ENCODE assay signal across 19 cellular contexts in the genomic region with DNA sequence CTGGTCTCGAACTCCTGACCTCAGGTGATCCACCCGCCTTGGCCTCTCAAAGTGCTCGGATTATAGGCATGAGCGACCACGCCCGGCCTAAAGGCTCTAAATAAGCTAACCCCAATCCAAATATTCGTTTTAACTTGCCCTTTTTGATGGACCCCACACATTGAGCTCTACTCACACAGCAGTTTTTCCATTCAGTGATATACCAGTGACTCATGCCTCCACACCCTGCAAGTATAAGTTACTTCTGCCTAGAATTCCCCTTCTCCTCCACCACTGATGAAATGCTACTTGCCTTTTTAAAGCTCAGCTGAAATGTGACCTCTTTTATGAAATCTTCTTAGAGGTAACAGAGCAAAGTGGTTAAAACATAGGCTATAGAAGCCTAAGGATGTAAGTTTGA.
DNase-seq lines count a peak whose midpoint lies in the region; ATAC-seq and TF ChIP-seq lines count a peak whose summit lies in the region.
"Had no signal": no experiment of that assay in that cellular context is flagged by ENCODE, and none has a peak within 500 bp of the region (broad histone marks: within the 10 kb centered on the region; RNA-seq: fewer than 3 reads in every experiment).

No MANE protein-coding gene starts in this region.

- intact Hi-C loops in vagina (cut with DNase I), result no loop called here

- peak overlapping the region; percentile 19 for H3K27ac Mint-ChIP-seq in activated naive CD4-positive, alpha-beta T cell treated with anti-CD3 and anti-CD28 coated beads, Interleukin-2, amount 10 ng/mL, durations not matched to agents 7 days and 5 days
- H3K27ac Mint-ChIP-seq: activated naive CD8-positive, alpha-beta T cell; CD8-positive, alpha-beta T cell had no signal

- H3K36me3 ChIP-seq in SJSA1, result no peaks in the 10 kb centered on the region
- H3K36me3 ChIP-seq in vagina, result no peaks in the 10 kb centered on the region
- H3K36me3 ChIP-seq: left lung, Peyer's patch, spleen had no signal

- H3K4me3 ChIP-seq in SJSA1, result no peak overlapping the region
- no peak overlapping the region for H3K4me3 ChIP-seq in fibroblast of pulmonary artery (replicated peaks; ENCODE audit: low read depth, low read length)
- no peak overlapping the region for H3K4me3 ChIP-seq in vagina
- H3K4me3 ChIP-seq: left lung, Peyer's patch, spleen had no signal

- H3K9me3 ChIP-seq in SJSA1 (replicated peaks) (no peaks in the 10 kb centered on the region), vagina (no peaks in the 10 kb centered on the region)
- H3K9me3 ChIP-seq: left lung, Peyer's patch, spleen had no signal

- peaks cover 2% of the 10 kb centered on the region for H3K36me3 Mint-ChIP-seq in activated naive CD4-positive, alpha-beta T cell treated with anti-CD3 and anti-CD28 coated beads, Interleukin-2, amount 10 ng/mL, durations not matched to agents 7 days and 5 days
- H3K36me3 Mint-ChIP-seq: activated naive CD8-positive, alpha-beta T cell; CD8-positive, alpha-beta T cell had no signal

- H3K9me3 Mint-ChIP-seq in activated naive CD4-positive, alpha-beta T cell treated with anti-CD3 and anti-CD28 coated beads, Interleukin-2, amount 10 ng/mL, durations not matched to agents 7 days and 5 days, result no peaks in the 10 kb centered on the region
- H3K9me3 Mint-ChIP-seq: CD8-positive, alpha-beta T cell had no signal

- TF ChIP-seq CTCF in fibroblast of pulmonary artery (IDR thresholded peaks at IDR 0.05; ENCODE audit: low read length, missing control alignments), result no peak
- no peak for TF ChIP-seq CTCF in vagina (IDR thresholded peaks at IDR 0.05)

- no peak for ATAC-seq in GM19452 (IDR thresholded peaks at IDR 0.05; ENCODE audit: unreplicated experiment)
- ATAC-seq: CD8-positive, alpha-beta T cell; left lung had no signal

- no peaks in the 10 kb centered on the region for H3K4me1 Mint-ChIP-seq in activated naive CD4-positive, alpha-beta T cell treated with anti-CD3 and anti-CD28 coated beads, Interleukin-2, amount 10 ng/mL, durations not matched to agents 7 days and 5 days

- H3K27me3 ChIP-seq in SJSA1 (replicated peaks) (0 out of 2 replicates have a peak, but pooled peaks cover 1% of the 10 kb centered on the region), vagina (no peaks in the 10 kb centered on the region)
- H3K27me3 ChIP-seq: left lung, Peyer's patch had no signal

- H3K4me3 Mint-ChIP-seq in activated naive CD4-positive, alpha-beta T cell treated with anti-CD3 and anti-CD28 coated beads, Interleukin-2, amount 10 ng/mL, durations not matched to agents 7 days and 5 days, result no peak overlapping the region
- H3K4me3 Mint-ChIP-seq: activated naive CD8-positive, alpha-beta T cell; CD8-positive, alpha-beta T cell had no signal

- CTCF ChIA-PET in activated naive CD4-positive, alpha-beta T cell treated with anti-CD3 and anti-CD28 coated beads, Interleukin-2, amount 10 ng/mL, durations not matched to agents 7 days and 5 days (lab: Charles Lee), result interaction anchor here (0.6 to 1.5 kb wide), 2 partner anchors 872 to 1717 kb away, joined by 3 read pairs; no protein-coding TSS in a partner anchor

- H3K27ac ChIP-seq in SJSA1 (peak overlapping the region; percentile 27), vagina (no peak overlapping the region)
- H3K27ac ChIP-seq: epithelial cell of prostate, left lung, Peyer's patch, spleen had no signal

- TF ChIP-seq POLR2A in vagina (IDR thresholded peaks at IDR 0.05), result no peak

- no peak for DNase-seq in activated naive CD4-positive, alpha-beta T cell treated with anti-CD3 and anti-CD28 coated beads, Interleukin-2, amount 10 ng/mL, durations not matched to agents 7 days and 5 days
- DNase-seq in activated naive CD4-positive, alpha-beta T cell treated with Interleukin-2 at 50 U/mL for 16 hours, result no peak
- peak; percentile 62 to 71 for DNase-seq in SJSA1 (ENCODE audit: low read depth in 1 of 2, low spot score in 2 of 2)
- peak; percentile 54 for DNase-seq in fibroblast of pulmonary artery (ENCODE audit: low read depth)
- DNase-seq in stromal cell of bone marrow (ENCODE audit: low read depth), result peak; percentile 28
- DNase-seq in vagina (ENCODE audit: extremely low spot score in 2 of 2), result no peak
- DNase-seq in NCI-H446 treated with DMSO at 0.1 percent for 48 hours (lab: John Stamatoyannopoulos, UW), result no peak
- DNase-seq: CD8-positive, alpha-beta T cell; GDM1; hypothalamus; left lung; NCI-H1694; NCI-H524; Peyer's patch; spleen; SW 1271 had no signal

- H3K4me1 ChIP-seq in SJSA1 (replicated peaks) (peaks cover 17% of the 10 kb centered on the region), vagina (no peaks in the 10 kb centered on the region)
- H3K4me1 ChIP-seq: left lung, Peyer's patch, spleen had no signal

- H3K27me3 Mint-ChIP-seq in activated naive CD4-positive, alpha-beta T cell treated with anti-CD3 and anti-CD28 coated beads, Interleukin-2, amount 10 ng/mL, durations not matched to agents 7 days and 5 days, result peaks cover 4% of the 10 kb centered on the region

Comparison
In these comparisons a context has a peak if more than half of its experiments do, and no peak if none do; other contexts are left out.
1. DNase-seq: peak in SJSA1 (2 of 2), fibroblast of pulmonary artery (single experiment) and stromal cell of bone marrow (single experiment); none in activated naive CD4-positive, alpha-beta T cell treated with anti-CD3 and anti-CD28 coated beads, Interleukin-2, amount 10 ng/mL, durations not matched to agents 7 days and 5 days (single experiment), activated naive CD4-positive, alpha-beta T cell treated with Interleukin-2 at 50 U/mL for 16 hours (single experiment), vagina (0 of 2) and NCI-H446 treated with DMSO at 0.1 percent for 48 hours (single experiment).